Comparison of ENCODE assay signal across 1 cellular context in the genomic region with DNA sequence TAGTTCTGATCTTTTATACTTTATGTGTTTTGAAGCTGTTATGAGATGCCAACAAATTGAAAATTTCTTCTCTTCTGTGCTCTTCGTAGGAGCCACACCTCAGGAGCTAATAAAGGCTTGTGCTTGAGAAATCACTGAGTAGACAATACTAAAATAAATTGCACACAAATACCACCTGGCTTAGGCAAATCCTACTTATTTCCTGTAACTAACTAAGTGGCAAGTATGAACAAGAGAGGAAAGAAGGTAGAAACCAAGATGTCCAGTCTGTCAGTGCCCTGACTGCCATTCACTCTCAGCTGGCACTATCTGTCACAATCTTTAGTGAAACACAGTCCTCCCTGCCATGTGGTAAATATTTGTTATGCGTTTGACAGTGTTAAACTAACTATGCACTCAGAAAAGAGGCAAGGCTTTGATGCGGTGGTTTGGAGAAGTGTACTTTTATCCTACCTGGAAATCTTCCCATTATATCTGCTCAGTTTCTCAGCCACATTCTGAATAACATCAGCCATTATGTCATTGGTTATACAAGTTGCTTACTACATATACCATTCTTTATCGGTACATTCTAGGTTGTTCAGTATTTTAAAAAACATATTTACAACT.
TF ChIP-seq lines count a peak whose summit lies in the region.

No MANE protein-coding gene starts in this region.

TF ChIP-seq in H1, 55 proteins besides CTCF, POLR2A, EP300 and RAD21 (continued from another document):
- TF ChIP-seq ATF3 (IDR thresholded peaks at IDR 0.05; ENCODE audit: insufficient read depth, low read depth, low read length) = no peak
- TF ChIP-seq RBBP5 (IDR thresholded peaks at IDR 0.05; ENCODE audit: borderline replicate concordance, low read depth, low read length) = no peak
